In the genomic region with DNA sequence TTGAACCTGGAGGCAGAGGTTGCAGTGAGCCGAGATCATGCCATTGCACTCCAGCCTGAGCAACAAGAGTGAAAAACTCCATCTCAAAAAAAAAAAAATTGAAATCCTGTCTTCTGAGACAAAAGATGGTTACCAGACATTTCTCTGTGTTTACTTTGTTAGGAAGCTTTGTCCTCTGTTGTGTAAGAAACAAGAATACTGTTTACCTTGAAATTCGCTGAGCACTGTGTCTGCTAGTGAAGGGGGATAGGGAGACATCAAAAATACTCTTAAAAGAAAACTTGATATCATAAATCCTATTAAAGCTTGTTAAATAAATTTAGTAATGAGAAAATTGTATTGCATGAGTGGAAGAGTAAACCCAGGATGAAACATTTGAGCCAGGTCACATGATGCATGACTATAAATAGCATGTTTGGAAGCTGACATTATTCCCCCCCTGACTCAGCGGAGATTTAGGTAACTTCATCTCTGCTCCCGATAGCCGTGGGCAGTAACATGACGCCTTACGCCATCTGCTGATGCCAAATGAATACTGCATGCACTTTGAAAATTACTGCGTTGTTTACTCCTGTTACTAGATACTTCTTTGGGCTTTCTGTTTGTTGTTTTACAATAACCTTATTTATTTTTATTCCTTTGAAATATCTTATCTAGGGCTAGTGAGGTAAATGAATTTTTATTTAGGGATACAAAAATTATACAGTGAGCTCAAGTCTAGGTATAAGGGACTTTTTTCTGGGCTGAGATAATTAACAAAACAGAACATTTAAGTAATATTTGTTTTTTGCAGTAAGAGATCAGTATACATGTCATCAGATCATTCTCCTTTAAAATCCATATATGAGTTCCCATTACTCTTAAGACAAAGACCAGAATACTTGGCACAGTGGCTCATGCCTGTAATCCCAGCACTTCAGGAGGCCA, we compare ENCODE assay signal across 8 cellular contexts.
DNase-seq lines count a peak whose midpoint lies in the region; FAIRE-seq and TF ChIP-seq lines count a peak whose summit lies in the region.

No MANE protein-coding gene starts in this region.

- FAIRE-seq in A204.1 (lab: Jason Lieb, UNC) (peak; percentile 96), GM12891 (lab: Jason Lieb, UNC) (peak; percentile 91)

- H3K79me2 ChIP-seq in neural progenitor cell (ENCODE audit: low read depth): no peaks in the 10 kb centered on the region

- H3K9ac ChIP-seq in neural progenitor cell: no peak overlapping the region

- H3F3A ChIP-seq in neural progenitor cell (ENCODE audit: low read depth): no peaks in the 10 kb centered on the region

- DNase-seq in GM12891 (ENCODE audit: insufficient read length, low spot score) (peak; percentile 32), HuH-7 (ENCODE audit: low spot score) (peak; percentile 67), NOMO-1 treated with dmso at 0.1 percent for 144 hours (lab: John Stamatoyannopoulos, UW; ENCODE audit: unreplicated experiment) (peak; percentile 33), fibroblast of mammary gland (ENCODE audit: low read depth) (peak; percentile 98), neural progenitor cell (ENCODE audit: low spot score) (peak; percentile 76), tibial nerve (ENCODE audit: low spot score in 2 of 2) (peak; percentile 48 to 87)
- peak; percentile 38 for DNase-seq in activated T-cell treated with anti-CD3 and anti-CD28 coated beads, Interleukin-2, amount 50 U/mL, for 24 hours

- no peaks in the 10 kb centered on the region for H3K4me1 ChIP-seq in neural progenitor cell
- H3K4me1 ChIP-seq in tibial nerve: peaks cover 0 to 14% (median 4%) of the 10 kb centered on the region in 4 donors

- TF ChIP-seq POLR2A in GM12891 (IDR thresholded peaks at IDR 0.05; ENCODE audit: low read depth, low read length): no peak
- no peak for TF ChIP-seq POLR2A in tibial nerve (IDR thresholded peaks at IDR 0.05)

- no peaks in the 10 kb centered on the region for H4K20me1 ChIP-seq in neural progenitor cell (ENCODE audit: low read depth)

- H3K36me3 ChIP-seq in neural progenitor cell (no peaks in the 10 kb centered on the region), tibial nerve (peaks cover 0 to 5% (median 0%) of the 10 kb centered on the region in 3 donors)

- no peak overlapping the region for H3K27ac ChIP-seq in neural progenitor cell
- H3K27ac ChIP-seq in tibial nerve: peak overlapping the region in 2 of 4 donors; percentile 4 to 46

- no peak overlapping the region for H3K4me2 ChIP-seq in neural progenitor cell

- H3K9me3 Mint-ChIP-seq in activated T-cell treated with anti-CD3 and anti-CD28 coated beads, Interleukin-2, amount 50 U/mL, for 24 hours: no peaks in the 10 kb centered on the region
- no peaks in the 10 kb centered on the region for H3K9me3 Mint-ChIP-seq in neural progenitor cell

- H3K27me3 Mint-ChIP-seq in activated T-cell treated with anti-CD3 and anti-CD28 coated beads, Interleukin-2, amount 50 U/mL, for 24 hours: peaks cover 8% of the 10 kb centered on the region
- H3K27me3 Mint-ChIP-seq in neural progenitor cell (ENCODE audit: insufficient read depth, low read depth): no peaks in the 10 kb centered on the region

- peaks cover 4% of the 10 kb centered on the region for H3K4me1 Mint-ChIP-seq in activated T-cell treated with anti-CD3 and anti-CD28 coated beads, Interleukin-2, amount 50 U/mL, for 24 hours (ENCODE audit: low read depth)
- peaks cover 3% of the 10 kb centered on the region for H3K4me1 Mint-ChIP-seq in neural progenitor cell

- no peaks in the 10 kb centered on the region for H3K9me3 ChIP-seq in neural progenitor cell (ENCODE audit: low read depth)
- no peaks in the 10 kb centered on the region for H3K9me3 ChIP-seq in tibial nerve

- H3K36me3 Mint-ChIP-seq in activated T-cell treated with anti-CD3 and anti-CD28 coated beads, Interleukin-2, amount 50 U/mL, for 24 hours (ENCODE audit: low read depth): no peaks in the 10 kb centered on the region
- peaks cover 1% of the 10 kb centered on the region for H3K36me3 Mint-ChIP-seq in neural progenitor cell

- H2AFZ ChIP-seq in neural progenitor cell (replicated peaks): no peak overlapping the region

- WGBS in tibial nerve, 2 donors: 20 to 23% methylated on average over 8 of the region's 8 CpGs

- peak; percentile 97 for TF ChIP-seq CTCF in fibroblast of mammary gland (conservative IDR thresholded peaks at IDR 0.05; ENCODE audit: control insufficient read depth, insufficient read depth, low read depth, low read length)
- TF ChIP-seq CTCF in neural progenitor cell (IDR thresholded peaks at IDR 0.05): peak; percentile 85
- peak; percentile 77 to 91 (median 87) for TF ChIP-seq CTCF in tibial nerve (IDR thresholded peaks at IDR 0.05)

- no peak overlapping the region for H3K27ac Mint-ChIP-seq in activated T-cell treated with anti-CD3 and anti-CD28 coated beads, Interleukin-2, amount 50 U/mL, for 24 hours
- no peak overlapping the region for H3K27ac Mint-ChIP-seq in neural progenitor cell

- H3K4me3 ChIP-seq in fibroblast of mammary gland (ENCODE audit: control insufficient read depth, low read depth, low read length): no peak overlapping the region
- no peak overlapping the region for H3K4me3 ChIP-seq in neural progenitor cell
- no peak overlapping the region for H3K4me3 ChIP-seq in tibial nerve

- no peaks in the 10 kb centered on the region for H3K27me3 ChIP-seq in neural progenitor cell
- no peaks in the 10 kb centered on the region for H3K27me3 ChIP-seq in tibial nerve

- no peak overlapping the region for H3K4me3 Mint-ChIP-seq in activated T-cell treated with anti-CD3 and anti-CD28 coated beads, Interleukin-2, amount 50 U/mL, for 24 hours
- H3K4me3 Mint-ChIP-seq in neural progenitor cell: no peak overlapping the region

- TF ChIP-seq EP300 in tibial nerve (IDR thresholded peaks at IDR 0.05): peak; percentile 30 to 85

TF ChIP-seq in GM12891, 5 proteins besides CTCF, POLR2A, EP300 and RAD21:
- no peak for TF ChIP-seq PAX5 (IDR thresholded peaks at IDR 0.05; ENCODE audit: insufficient read depth, low read length, severe bottlenecking)
- TF ChIP-seq TAF1 (IDR thresholded peaks at IDR 0.05; ENCODE audit: low read depth, low read length): no peak
- no peak for TF ChIP-seq POU2F2 (IDR thresholded peaks at IDR 0.05; ENCODE audit: low read depth, low read length)
- TF ChIP-seq SPI1 (IDR thresholded peaks at IDR 0.05; ENCODE audit: low read depth, low read length): no peak
- TF ChIP-seq POLR2AphosphoS5 (IDR thresholded peaks at IDR 0.05; ENCODE audit: low read depth, low read length): no peak
TF ChIP-seq in GM12891: peak in this region for 0.

Comparison
In these comparisons a context has a peak if more than half of its experiments do, and no peak if none do; other contexts are left out.
1. DNase-seq: peak in every context shown above with its lines; median percentile 98 in fibroblast of mammary gland; 76 in neural progenitor cell; 68 in tibial nerve; 67 in HuH-7; 38 in activated T-cell treated with anti-CD3 and anti-CD28 coated beads, Interleukin-2, amount 50 U/mL, for 24 hours; 33 in NOMO-1 treated with dmso at 0.1 percent for 144 hours; 32 in GM12891.